In genomic region chr10:111921821-111922220, GRCh38 we compare ENCODE assay signal across 6 cellular contexts.
"Had no signal": no experiment of that assay in that cellular context is flagged by ENCODE, and none has a peak within 500 bp of the region (broad histone marks: within the 10 kb centered on the region; RNA-seq: fewer than 3 reads in every experiment).

No MANE protein-coding gene starts in this region.

- H3K27ac Mint-ChIP-seq: IgD-negative memory B cell had no signal

- H3K4me3 ChIP-seq: K562 had no signal

- DNase-seq: IMR-90, KBM-7, KG1 had no signal

- H3K27ac ChIP-seq: HL-60 had no signal

- H3K4me3 Mint-ChIP-seq: IgD-negative memory B cell had no signal

- H3K9me3 Mint-ChIP-seq: IgD-negative memory B cell had no signal

- H3K36me3 Mint-ChIP-seq: IgD-negative memory B cell had no signal

- H3K4me1 Mint-ChIP-seq: IgD-negative memory B cell had no signal
